10 cellular contexts compared by ENCODE assay signal in genomic region chr6:11386323-11386722, GRCh38.
DNase-seq lines count a peak whose midpoint lies in the region; ATAC-seq, FAIRE-seq and TF ChIP-seq lines count a peak whose summit lies in the region.
"Had no signal": no experiment of that assay in that cellular context is flagged by ENCODE, and none has a peak within 500 bp of the region (broad histone marks: within the 10 kb centered on the region; RNA-seq: fewer than 3 reads in every experiment).

No MANE protein-coding gene starts in this region.

- TF ChIP-seq CTCF in gastrocnemius medialis (IDR thresholded peaks at IDR 0.05 in 4 of 5, conservative IDR thresholded peaks at IDR 0.05 in 1 of 5): no peak

- DNase-seq in GM12891 (ENCODE audit: insufficient read length, low spot score) (peak; percentile 46), NAMALWA (ENCODE audit: low spot score) (peak; percentile 26), urothelium cell line (ENCODE audit: low spot score) (no peak), gastrocnemius medialis (no peak), NCI-H748 (lab: John Stamatoyannopoulos, UW; ENCODE audit: unreplicated experiment) (no peak), frontal cortex (ENCODE audit: low spot score in 2 of 2) (no peak)
- DNase-seq: PC-9 had no signal

- TF ChIP-seq POLR2A in GM12891 (IDR thresholded peaks at IDR 0.05; ENCODE audit: low read depth, low read length): no peak
- no peak for TF ChIP-seq POLR2A in gastrocnemius medialis (IDR thresholded peaks at IDR 0.05)

- ATAC-seq in GM19043 (IDR thresholded peaks at IDR 0.05; ENCODE audit: low read depth, unreplicated experiment) (peak; percentile 62), HG02852 (IDR thresholded peaks at IDR 0.05; ENCODE audit: unreplicated experiment) (peak; percentile 72), gastrocnemius medialis (no peak)

- peak; percentile 90 for FAIRE-seq in GM12891 (lab: Jason Lieb, UNC)
- FAIRE-seq in urothelium cell line (lab: Jason Lieb, UNC): no peak
- no peak for FAIRE-seq in frontal cortex (lab: Jason Lieb, UNC)

- H3K27ac ChIP-seq in gastrocnemius medialis: no peak overlapping the region
- H3K27ac ChIP-seq: PC-9, prostate gland had no signal

- H3K4me1 ChIP-seq in gastrocnemius medialis: peaks cover 0 to 14% of the 10 kb centered on the region in 2 donors
- H3K4me1 ChIP-seq: prostate gland had no signal

- H3K27me3 ChIP-seq in gastrocnemius medialis: no peaks in the 10 kb centered on the region

- no peaks in the 10 kb centered on the region for H3K9me3 ChIP-seq in gastrocnemius medialis
- H3K9me3 ChIP-seq: prostate gland had no signal

- in situ Hi-C loops in gastrocnemius medialis (cut with MboI; ENCODE audit: low sequenced_read_pairs in 4 of 4): no loop called here

- H3K36me3 ChIP-seq in gastrocnemius medialis: no peaks in the 10 kb centered on the region
- H3K36me3 ChIP-seq: prostate gland had no signal

- H3K4me3 ChIP-seq in gastrocnemius medialis: no peak overlapping the region
- H3K4me3 ChIP-seq: PC-9, prostate gland had no signal

- intact Hi-C loops in gastrocnemius medialis (cut with DNase I; ENCODE audit: low total_unique reads): loop anchor here (2.0 kb wide), 1 partner anchor 16 kb away; no protein-coding TSS in a partner anchor

TF ChIP-seq in GM12891, 5 proteins besides CTCF, POLR2A, EP300 and RAD21:
- TF ChIP-seq POU2F2 (IDR thresholded peaks at IDR 0.05; ENCODE audit: low read depth, low read length) (peak; percentile 30; the same call in 1 of the 2 replicates), POLR2AphosphoS5 (IDR thresholded peaks at IDR 0.05; ENCODE audit: low read depth, low read length) (no peak), SPI1 (IDR thresholded peaks at IDR 0.05; ENCODE audit: low read depth, low read length) (peak; percentile 62), PAX5 (IDR thresholded peaks at IDR 0.05; ENCODE audit: insufficient read depth, low read length, severe bottlenecking) (no peak), TAF1 (IDR thresholded peaks at IDR 0.05; ENCODE audit: low read depth, low read length) (no peak)

Comparison
In these comparisons a context has a peak if more than half of its experiments do, and no peak if none do; other contexts are left out.
1. DNase-seq: peak in GM12891 (single experiment) and NAMALWA (single experiment); none in urothelium cell line (single experiment), gastrocnemius medialis (0 of 2), NCI-H748 (single experiment) and frontal cortex (0 of 2).
2. ATAC-seq: peak in GM19043 (single experiment) and HG02852 (single experiment); none in gastrocnemius medialis (0 of 2).